Comparison of ENCODE assay signal across 10 cellular contexts in the genomic region with DNA sequence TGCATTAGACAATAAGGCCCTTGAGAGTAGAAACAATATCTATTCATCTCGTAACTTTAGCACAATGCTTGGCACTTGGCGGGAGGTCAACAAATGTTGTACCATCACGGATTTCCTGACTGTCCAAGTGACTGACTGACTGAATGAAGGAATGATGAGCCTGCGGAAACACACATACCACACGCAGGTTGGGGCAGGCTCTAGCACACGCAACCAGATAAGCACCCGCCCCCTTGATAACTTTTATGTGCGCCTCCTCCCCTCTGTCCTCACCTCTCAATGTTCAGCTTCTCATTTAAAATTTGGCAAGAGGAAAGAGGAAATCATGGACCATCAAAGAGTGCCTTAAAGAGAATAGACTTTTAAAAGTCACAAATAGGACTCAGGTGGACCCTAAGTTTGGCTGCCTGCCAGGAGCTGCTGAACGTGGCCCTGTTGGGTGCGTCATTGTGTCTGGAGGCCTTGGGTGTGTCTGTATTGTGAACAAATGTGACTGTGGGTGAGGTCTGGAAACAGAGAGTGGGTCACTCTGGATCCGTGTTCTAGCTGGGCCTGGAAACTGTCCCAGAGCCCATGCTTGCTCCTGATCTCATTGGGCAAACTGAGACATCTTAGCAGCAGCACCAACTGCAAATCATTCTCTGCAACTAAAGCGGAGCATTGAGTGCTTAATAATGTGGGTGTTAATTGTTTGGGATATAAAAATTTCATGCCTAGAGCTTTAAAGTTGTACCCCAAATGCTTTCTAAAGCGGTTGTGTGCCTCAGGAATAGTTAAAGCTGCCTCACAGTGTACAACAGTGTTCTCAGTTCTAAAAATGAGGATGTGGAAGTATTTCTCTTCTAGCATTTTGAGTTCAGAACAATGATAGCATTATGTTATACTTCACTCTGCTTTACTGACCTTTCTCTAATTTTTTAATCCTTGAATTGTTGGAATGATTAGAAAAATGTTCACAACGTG. TPM values are rescaled to one million over a fixed set of nuclear protein-coding genes. Genes with fewer than 3 reads are reported as not detected.
A peak's percentile ranks its signal among the peaks of the same experiment; 100 is the strongest.
DNase-seq lines count a peak whose midpoint lies in the region; ATAC-seq and TF ChIP-seq lines count a peak whose summit lies in the region.
"Had no signal": no experiment of that assay in that cellular context is flagged by ENCODE, and none has a peak within 500 bp of the region (broad histone marks: within the 10 kb centered on the region; RNA-seq: fewer than 3 reads in every experiment).

No MANE protein-coding gene starts in this region.

- H3K36me3 ChIP-seq in esophagus squamous epithelium: no peaks in the 10 kb centered on the region
- no peaks in the 10 kb centered on the region for H3K36me3 ChIP-seq in naive thymus-derived CD4-positive, alpha-beta T cell (ENCODE audit: control insufficient read depth in 2 of 3, insufficient read depth in 3 of 3, low read length in 3 of 3)

- intact Hi-C loops in esophagus squamous epithelium (cut with DNase I): no loop called here
- intact Hi-C loops in naive thymus-derived CD4-positive, alpha-beta T cell (cut with micrococcal nuclease): no loop called here

- 33 to 43% methylated on average over 13 to 14 of the region's 14 CpGs for WGBS in esophagus squamous epithelium, 2 donors

- TF ChIP-seq POLR2A in esophagus squamous epithelium (IDR thresholded peaks at IDR 0.05): no peak

- H3K9me3 Mint-ChIP-seq in osteocyte (ENCODE audit: unreplicated experiment): no peaks in the 10 kb centered on the region
- no peaks in the 10 kb centered on the region for H3K9me3 Mint-ChIP-seq in effector memory CD8-positive, alpha-beta T cell
- no peaks in the 10 kb centered on the region for H3K9me3 Mint-ChIP-seq in naive thymus-derived CD4-positive, alpha-beta T cell

- DNase-seq in NCI-H69 (lab: John Stamatoyannopoulos, UW) (peak; percentile 75), esophagus squamous epithelium (lab: John Stamatoyannopoulos, UW) (no peak), osteocyte (ENCODE audit: extremely low spot score, unreplicated experiment) (peak; percentile 68), NCI-H2171 (lab: John Stamatoyannopoulos, UW) (no peak)
- DNase-seq in effector memory CD8-positive, alpha-beta T cell: no peak
- DNase-seq in naive thymus-derived CD4-positive, alpha-beta T cell: no peak
- DNase-seq in stimulated activated CD4-positive, alpha-beta T cell treated with anti-CD3 and anti-CD28 coated beads, Interleukin-15, amount 100 ng/mL, for 24 hours: no peak
- DNase-seq: activated T-cell treated with anti-CD3 and anti-CD28 coated beads for 4 hours, NCI-H1930 had no signal

- no peak overlapping the region for H3K4me3 Mint-ChIP-seq in osteocyte (ENCODE audit: unreplicated experiment)
- H3K4me3 Mint-ChIP-seq in effector memory CD8-positive, alpha-beta T cell: no peak overlapping the region
- H3K4me3 Mint-ChIP-seq in naive thymus-derived CD4-positive, alpha-beta T cell: no peak overlapping the region

- H3K4me1 Mint-ChIP-seq in osteocyte (ENCODE audit: unreplicated experiment): no peaks in the 10 kb centered on the region
- peaks cover 3 to 8% of the 10 kb centered on the region in 2 donors for H3K4me1 Mint-ChIP-seq in effector memory CD8-positive, alpha-beta T cell (ENCODE audit: low read depth in 2 of 2)
- peaks cover 0 to 23% (median 15%) of the 10 kb centered on the region in 7 donors for H3K4me1 Mint-ChIP-seq in naive thymus-derived CD4-positive, alpha-beta T cell

- ATAC-seq in effector memory CD8-positive, alpha-beta T cell (replicated peaks): no peak
- ATAC-seq in naive thymus-derived CD4-positive, alpha-beta T cell: no peak

- TF ChIP-seq CTCF in C4-2B (conservative IDR thresholded peaks at IDR 0.05) (no peak), esophagus squamous epithelium (IDR thresholded peaks at IDR 0.05) (no peak), osteocyte (IDR thresholded peaks at IDR 0.05) (no peak)

- H3K27ac ChIP-seq in C4-2B: peak overlapping the region; percentile 26; the same call in 1 of the 2 replicates
- H3K27ac ChIP-seq in esophagus squamous epithelium: peak overlapping the region; percentile 15 to 60 (median 18)
- no peak overlapping the region for H3K27ac ChIP-seq in naive thymus-derived CD4-positive, alpha-beta T cell (ENCODE audit: low read depth, low read length)

- H3K4me3 ChIP-seq in esophagus squamous epithelium: no peak overlapping the region
- H3K4me3 ChIP-seq in naive thymus-derived CD4-positive, alpha-beta T cell (ENCODE audit: low read length): no peak overlapping the region

- CTCF ChIA-PET in naive thymus-derived CD4-positive, alpha-beta T cell (lab: Charles Lee): no interaction called here

- H3K4me1 ChIP-seq in esophagus squamous epithelium: peaks cover 0 to 12% (median 4%) of the 10 kb centered on the region in 3 donors
- no peaks in the 10 kb centered on the region for H3K4me1 ChIP-seq in naive thymus-derived CD4-positive, alpha-beta T cell (ENCODE audit: control insufficient read depth in 2 of 2, insufficient read depth in 2 of 2, low read length in 2 of 2)

- peaks cover 0 to 22% (median 0%) of the 10 kb centered on the region in 4 donors for H3K27me3 ChIP-seq in esophagus squamous epithelium
- H3K27me3 ChIP-seq in naive thymus-derived CD4-positive, alpha-beta T cell (ENCODE audit: control insufficient read depth in 2 of 2, insufficient read depth in 2 of 2, low read length in 2 of 2): no peaks in the 10 kb centered on the region

- POLR2A ChIA-PET in naive thymus-derived CD4-positive, alpha-beta T cell (lab: Charles Lee): interaction anchor here (1.2 kb wide), 1 partner anchor 15 kb away, joined by 4 read pairs; no protein-coding TSS in a partner anchor

- no peak overlapping the region for H3K27ac Mint-ChIP-seq in osteocyte (ENCODE audit: unreplicated experiment)
- H3K27ac Mint-ChIP-seq in effector memory CD8-positive, alpha-beta T cell: no peak overlapping the region
- H3K27ac Mint-ChIP-seq in naive thymus-derived CD4-positive, alpha-beta T cell: peak overlapping the region in 2 of 9 donors; percentile 47 to 51

- H3K36me3 Mint-ChIP-seq in osteocyte (ENCODE audit: unreplicated experiment): no peaks in the 10 kb centered on the region
- H3K36me3 Mint-ChIP-seq in effector memory CD8-positive, alpha-beta T cell (ENCODE audit: insufficient read depth): peaks cover 7% of the 10 kb centered on the region
- H3K36me3 Mint-ChIP-seq in naive thymus-derived CD4-positive, alpha-beta T cell: no peaks in the 10 kb centered on the region

- H3K9me3 ChIP-seq in esophagus squamous epithelium: no peaks in the 10 kb centered on the region
- H3K9me3 ChIP-seq in naive thymus-derived CD4-positive, alpha-beta T cell (ENCODE audit: control insufficient read depth in 2 of 3, low read length in 3 of 3): no peaks in the 10 kb centered on the region

- H3K27me3 Mint-ChIP-seq in osteocyte (ENCODE audit: unreplicated experiment): peaks cover 45% of the 10 kb centered on the region
- H3K27me3 Mint-ChIP-seq in effector memory CD8-positive, alpha-beta T cell: no peaks in the 10 kb centered on the region
- H3K27me3 Mint-ChIP-seq in naive thymus-derived CD4-positive, alpha-beta T cell: peaks cover 0 to 17% (median 0%) of the 10 kb centered on the region in 5 donors

RNA-seq across cellular contexts. Expression of a gene that starts 47.6 kb away (rescaled TPM):
- total RNA-seq in esophagus squamous epithelium (10 to 100 TPM in 1 of 4 donors, 1 to 10 TPM in 3; 2.6 to 10.9 (median 3.7) TPM), osteocyte (16.5 TPM in 2 replicates)
- 10 to 100 TPM in 3 of 5 experiments, under 1 TPM in 2; 0.67 to 49.7 (median 17.0) TPM for total RNA-seq in naive thymus-derived CD4-positive, alpha-beta T cell
- 10 to 100 TPM; 11.1 to 25.3 TPM for polyA plus RNA-seq in naive thymus-derived CD4-positive, alpha-beta T cell

Comparison
In these comparisons a context has a peak if more than half of its experiments do, and no peak if none do; other contexts are left out.
1. DNase-seq: peak in NCI-H69 (single experiment) and osteocyte (single experiment); none in esophagus squamous epithelium (single experiment), NCI-H2171 (single experiment), effector memory CD8-positive, alpha-beta T cell (0 of 3), naive thymus-derived CD4-positive, alpha-beta T cell (0 of 9) and stimulated activated CD4-positive, alpha-beta T cell treated with anti-CD3 and anti-CD28 coated beads, Interleukin-15, amount 100 ng/mL, for 24 hours (single experiment).